Comparison of ENCODE assay signal across 8 cellular contexts in genomic region chr5:136132557-136133415, GRCh38. TPM values are rescaled to one million over a fixed set of nuclear protein-coding genes. Genes with fewer than 3 reads are reported as not detected.
A peak's percentile ranks its signal among the peaks of the same experiment; 100 is the strongest.
DNase-seq lines count a peak whose midpoint lies in the region; ATAC-seq and TF ChIP-seq lines count a peak whose summit lies in the region.

TSS of gene SMAD5 (plus strand) at chr5:136132845. CDS start at chr5:136153761, 20,916 bp downstream.

- CTCF ChIA-PET in activated CD4-positive, alpha-beta T cell treated with anti-CD3 and anti-CD28 coated beads for 36 hours (lab: Charles Lee): interaction anchor here (0.6 to 1.1 kb wide), 6 partner anchors 9 to 154 kb away, joined by 3 to 6 read pairs (median 4); no protein-coding TSS in a partner anchor

- DNase-seq in AG10803 (ENCODE audit: low read depth): peak; percentile 94
- peak; percentile 70 to 94 for DNase-seq in NCI-H446 (lab: John Stamatoyannopoulos, UW)
- DNase-seq in activated CD4-positive, alpha-beta T cell treated with anti-CD3 and anti-CD28 coated beads for 36 hours: peak; percentile 85
- DNase-seq in choroid plexus epithelial cell (ENCODE audit: low read depth): peak; percentile 97
- peak; percentile 75 for DNase-seq in kidney glomerular epithelial cell (lab: John Stamatoyannopoulos, UW)
- DNase-seq in stimulated activated CD4-positive, alpha-beta T cell treated with anti-CD3 and anti-CD28 coated beads, Interleukin-15, amount 100 ng/mL, for 48 hours (ENCODE audit: low read depth in 2 of 2): peak; percentile 29 to 70

- H3K9me3 Mint-ChIP-seq in activated CD4-positive, alpha-beta T cell treated with anti-CD3 and anti-CD28 coated beads for 36 hours (ENCODE audit: low read depth): no peaks in the 10 kb centered on the region

- peaks cover 35% of the 10 kb centered on the region for H3K27me3 Mint-ChIP-seq in activated CD4-positive, alpha-beta T cell treated with anti-CD3 and anti-CD28 coated beads for 36 hours

- no peaks in the 10 kb centered on the region for H3K36me3 Mint-ChIP-seq in activated CD4-positive, alpha-beta T cell treated with anti-CD3 and anti-CD28 coated beads for 36 hours (ENCODE audit: low read depth)

- H3K4me3 Mint-ChIP-seq in activated CD4-positive, alpha-beta T cell treated with anti-CD3 and anti-CD28 coated beads for 36 hours: peak within 1 kb of the TSS; percentile 74

- POLR2A ChIA-PET in activated CD4-positive, alpha-beta T cell treated with anti-CD3 and anti-CD28 coated beads for 36 hours (lab: Charles Lee): interaction anchor here (0.6 kb wide), 1 partner anchor 1033 kb away, joined by 4 read pairs; no protein-coding TSS in a partner anchor

- peak within 1 kb of the TSS; percentile 65 for H3K27ac Mint-ChIP-seq in activated CD4-positive, alpha-beta T cell treated with anti-CD3 and anti-CD28 coated beads for 36 hours

- H3K4me3 ChIP-seq in AG10803 (ENCODE audit: low read length): peak within 1 kb of the TSS; percentile 92
- H3K4me3 ChIP-seq in choroid plexus epithelial cell (ENCODE audit: low read depth, low read length): peak within 1 kb of the TSS; percentile 81

- peaks cover 21% of the 10 kb centered on the region for H3K4me1 Mint-ChIP-seq in activated CD4-positive, alpha-beta T cell treated with anti-CD3 and anti-CD28 coated beads for 36 hours

- intact Hi-C loops in activated CD4-positive, alpha-beta T cell treated with anti-CD3 and anti-CD28 coated beads for 36 hours (cut with DNase I, micrococcal nuclease): loop anchor here in 1 of 2 experiments (5.0 kb wide), 1 partner anchor 95 kb away; no protein-coding TSS in a partner anchor

- peak; percentile 97 for ATAC-seq in GM19023 (IDR thresholded peaks at IDR 0.05; ENCODE audit: unreplicated experiment)
- ATAC-seq in HG03196 (IDR thresholded peaks at IDR 0.05; ENCODE audit: unreplicated experiment): peak; percentile 89
- ATAC-seq in activated CD4-positive, alpha-beta T cell treated with anti-CD3 and anti-CD28 coated beads for 36 hours: peak; percentile 86

- TF ChIP-seq CTCF in AG10803 (conservative IDR thresholded peaks at IDR 0.05; ENCODE audit: low read length) (no peak), choroid plexus epithelial cell (conservative IDR thresholded peaks at IDR 0.05; ENCODE audit: low read depth, low read length) (peak; percentile 6)

RNA-seq across cellular contexts. Expression of gene SMAD5, which starts in this region (rescaled TPM):
- 1 to 10 TPM; 5.4 to 7.7 TPM for total RNA-seq in activated CD4-positive, alpha-beta T cell treated with anti-CD3 and anti-CD28 coated beads for 36 hours

Comparison
In these comparisons a context has a peak if more than half of its experiments do, and no peak if none do; other contexts are left out.
1. Peak in every context shown above with its lines: DNase-seq, ATAC-seq and H3K4me3 ChIP-seq.